ENCODE assay signal across 10 cellular contexts in the genomic region with DNA sequence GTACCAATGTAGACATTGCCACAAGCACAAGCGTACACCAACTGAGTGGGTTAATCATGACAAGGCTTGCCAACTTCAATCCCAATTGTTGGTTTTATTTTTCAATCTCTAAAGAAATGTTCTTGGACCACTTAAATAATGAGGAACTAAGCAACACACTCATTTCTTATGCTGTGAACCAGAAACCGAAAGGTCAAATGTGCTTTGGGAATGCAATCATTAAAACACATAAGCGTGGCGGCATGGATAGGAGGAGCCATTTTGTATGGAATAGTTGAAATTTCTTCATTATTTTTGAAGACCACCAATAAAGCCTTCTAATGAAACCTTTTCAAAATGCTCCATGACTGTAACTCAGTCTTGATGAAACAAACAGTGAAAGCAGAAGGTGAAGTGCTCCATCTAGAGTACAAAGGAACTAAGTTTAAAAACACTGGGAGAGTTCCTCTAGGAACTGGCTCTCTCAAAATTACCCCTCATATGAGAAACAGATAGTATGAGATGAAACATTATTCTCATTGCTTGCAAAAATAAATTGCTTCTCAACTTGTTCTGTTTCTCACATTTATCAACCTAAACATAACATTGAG.
DNase-seq lines count a peak whose midpoint lies in the region; ATAC-seq, FAIRE-seq and TF ChIP-seq lines count a peak whose summit lies in the region.
"Had no signal": no experiment of that assay in that cellular context is flagged by ENCODE, and none has a peak within 500 bp of the region (broad histone marks: within the 10 kb centered on the region; RNA-seq: fewer than 3 reads in every experiment).

No MANE protein-coding gene starts in this region.

- DNase-seq in MCF 10A (ENCODE audit: unreplicated experiment) (peak; percentile 38), breast epithelium (ENCODE audit: low spot score in 2 of 2) (no peak), NT2/D1 (ENCODE audit: low read depth, low spot score) (peak; percentile 0), foreskin melanocyte (peak; percentile 27), small intestine (peak; percentile 31)
- DNase-seq in activated naive CD4-positive, alpha-beta T cell (lab: John Stamatoyannopoulos, UW) = no peak
- no peak for DNase-seq in activated CD8-positive, alpha-beta memory T cell treated with anti-CD3 and anti-CD28 coated beads, Interleukin-2, amount 10 ng/mL, durations not matched to agents 7 days and 5 days
- DNase-seq: activated CD8-positive, alpha-beta T cell treated with anti-CD3 and anti-CD28 coated beads, Interleukin-2, amount 10 ng/mL, durations not matched to agents 7 days and 5 days; anterior cingulate cortex had no signal

- no peaks in the 10 kb centered on the region for H3K9me3 Mint-ChIP-seq in MCF 10A (ENCODE audit: unreplicated experiment)
- peaks cover 5% of the 10 kb centered on the region for H3K9me3 Mint-ChIP-seq in activated CD8-positive, alpha-beta memory T cell treated with anti-CD3 and anti-CD28 coated beads, Interleukin-2, amount 10 ng/mL, durations not matched to agents 7 days and 5 days (ENCODE audit: low read depth)

- CTCF ChIA-PET in MCF 10A (lab: Yijun Ruan, JAX) = interaction anchor here (0.6 to 7.5 kb wide), 12 partner anchors 10 to 892 kb away, joined by 3 to 60 read pairs (median 4); no protein-coding TSS in a partner anchor
- CTCF ChIA-PET in activated CD8-positive, alpha-beta memory T cell treated with anti-CD3 and anti-CD28 coated beads, Interleukin-2, amount 10 ng/mL, durations not matched to agents 7 days and 5 days (lab: Charles Lee) = no interaction called here

- H3K9me3 ChIP-seq in breast epithelium (peaks cover 0 to 3% of the 10 kb centered on the region in 2 donors), NT2/D1 (ENCODE audit: insufficient read depth, low read length) (no peaks in the 10 kb centered on the region), small intestine (ENCODE audit: control insufficient read depth, low read depth) (no peaks in the 10 kb centered on the region)

- POLR2A ChIA-PET in MCF 10A (lab: Yijun Ruan, JAX) = interaction anchor here (0.9 kb wide), 1 partner anchor 11 kb away, joined by 4 read pairs; no protein-coding TSS in a partner anchor

- H3K4me1 Mint-ChIP-seq in MCF 10A (ENCODE audit: insufficient read depth, unreplicated experiment) = no peaks in the 10 kb centered on the region
- no peaks in the 10 kb centered on the region for H3K4me1 Mint-ChIP-seq in activated CD8-positive, alpha-beta memory T cell treated with anti-CD3 and anti-CD28 coated beads, Interleukin-2, amount 10 ng/mL, durations not matched to agents 7 days and 5 days

- WGBS in small intestine, 3 donors = 66 to 76% (median 68%) methylated on average over 4 of the region's 4 CpGs

- no peak overlapping the region for H3K9ac ChIP-seq in NT2/D1 (ENCODE audit: insufficient read length, low read depth)

- FAIRE-seq in small intestine (lab: Jason Lieb, UNC) = no peak

- H3K4me3 ChIP-seq in breast epithelium (no peak overlapping the region), NT2/D1 (ENCODE audit: insufficient read length, low read depth) (no peak overlapping the region), small intestine (ENCODE audit: low read depth in 1 of 2, low read length in 2 of 2) (no peak overlapping the region)

- no peak for ATAC-seq in GM19455 (IDR thresholded peaks at IDR 0.05; ENCODE audit: unreplicated experiment)
- ATAC-seq in activated CD8-positive, alpha-beta memory T cell treated with anti-CD3 and anti-CD28 coated beads, Interleukin-2, amount 10 ng/mL, durations not matched to agents 7 days and 5 days = no peak
- ATAC-seq: activated CD8-positive, alpha-beta T cell treated with anti-CD3 and anti-CD28 coated beads, Interleukin-2, amount 10 ng/mL, durations not matched to agents 7 days and 5 days had no signal

- no peak overlapping the region for H3K4me3 Mint-ChIP-seq in MCF 10A (ENCODE audit: unreplicated experiment)
- no peak overlapping the region for H3K4me3 Mint-ChIP-seq in activated CD8-positive, alpha-beta memory T cell treated with anti-CD3 and anti-CD28 coated beads, Interleukin-2, amount 10 ng/mL, durations not matched to agents 7 days and 5 days
- H3K4me3 Mint-ChIP-seq: activated CD8-positive, alpha-beta T cell treated with anti-CD3 and anti-CD28 coated beads, Interleukin-2, amount 10 ng/mL, durations not matched to agents 7 days and 5 days had no signal

- no peak for TF ChIP-seq POLR2A in breast epithelium (IDR thresholded peaks at IDR 0.05)

- H3K27me3 Mint-ChIP-seq in MCF 10A (ENCODE audit: insufficient read depth, unreplicated experiment) = no peaks in the 10 kb centered on the region
- no peaks in the 10 kb centered on the region for H3K27me3 Mint-ChIP-seq in activated CD8-positive, alpha-beta memory T cell treated with anti-CD3 and anti-CD28 coated beads, Interleukin-2, amount 10 ng/mL, durations not matched to agents 7 days and 5 days

- no TSS peak for BruUV-seq in MCF 10A (replicated peaks; lab: Mats Ljungman, UMichigan)

- H3K36me3 ChIP-seq in breast epithelium (no peaks in the 10 kb centered on the region), NT2/D1 (ENCODE audit: insufficient read depth, insufficient read length, low read length) (no peaks in the 10 kb centered on the region), small intestine (ENCODE audit: control insufficient read depth in 2 of 2, insufficient read depth in 2 of 2, low read length in 2 of 2) (no peaks in the 10 kb centered on the region)

- H3K4me1 ChIP-seq in breast epithelium (no peaks in the 10 kb centered on the region), NT2/D1 (ENCODE audit: insufficient read depth, insufficient read length) (no peaks in the 10 kb centered on the region), small intestine (ENCODE audit: control insufficient read depth in 2 of 2, insufficient read depth in 1 of 2, low read depth in 1 of 2, low read length in 1 of 2) (no peaks in the 10 kb centered on the region)

- TF ChIP-seq CTCF in MCF 10A (IDR thresholded peaks at IDR 0.05; ENCODE audit: unreplicated experiment) = peak; percentile 41
- TF ChIP-seq CTCF in breast epithelium (IDR thresholded peaks at IDR 0.05) = peak in 1 of 3 donors; percentile 27

- no peak overlapping the region for H3K27ac ChIP-seq in breast epithelium
- H3K27ac ChIP-seq in small intestine (ENCODE audit: low read depth in 1 of 2, low read length in 1 of 2) = no peak overlapping the region

- H3K27me3 ChIP-seq in breast epithelium (no peaks in the 10 kb centered on the region), NT2/D1 (ENCODE audit: insufficient read depth, insufficient read length) (no peaks in the 10 kb centered on the region), small intestine (ENCODE audit: control insufficient read depth in 2 of 2, insufficient read depth in 2 of 2, low read length in 2 of 2) (no peaks in the 10 kb centered on the region)

- intact Hi-C loops in MCF 10A (cut with micrococcal nuclease) (loop anchor here (1.0 to 10.0 kb wide), 2 partner anchors 280 to 484 kb away; no protein-coding TSS in a partner anchor), breast epithelium (cut with DNase I; ENCODE audit: low total_unique reads) (no loop called here)

- no peaks in the 10 kb centered on the region for H3K36me3 Mint-ChIP-seq in MCF 10A (ENCODE audit: insufficient read depth, unreplicated experiment)
- no peaks in the 10 kb centered on the region for H3K36me3 Mint-ChIP-seq in activated CD8-positive, alpha-beta memory T cell treated with anti-CD3 and anti-CD28 coated beads, Interleukin-2, amount 10 ng/mL, durations not matched to agents 7 days and 5 days

- H3K27ac Mint-ChIP-seq in MCF 10A (ENCODE audit: low read depth, unreplicated experiment) = no peak overlapping the region
- no peak overlapping the region for H3K27ac Mint-ChIP-seq in activated CD8-positive, alpha-beta memory T cell treated with anti-CD3 and anti-CD28 coated beads, Interleukin-2, amount 10 ng/mL, durations not matched to agents 7 days and 5 days
- H3K27ac Mint-ChIP-seq: activated CD8-positive, alpha-beta T cell treated with anti-CD3 and anti-CD28 coated beads, Interleukin-2, amount 10 ng/mL, durations not matched to agents 7 days and 5 days had no signal

Comparison
In these comparisons a context has a peak if more than half of its experiments do, and no peak if none do; other contexts are left out.
1. DNase-seq: peak in MCF 10A (single experiment), NT2/D1 (single experiment), foreskin melanocyte (single experiment) and small intestine (single experiment); none in breast epithelium (0 of 2), activated naive CD4-positive, alpha-beta T cell (0 of 4) and activated CD8-positive, alpha-beta memory T cell treated with anti-CD3 and anti-CD28 coated beads, Interleukin-2, amount 10 ng/mL, durations not matched to agents 7 days and 5 days (single experiment).